9 cellular contexts compared by ENCODE assay signal in genomic region chr1:192539450-192540132, GRCh38. TPM values are rescaled to one million over a fixed set of nuclear protein-coding genes. Genes with fewer than 3 reads are reported as not detected.
DNase-seq lines count a peak whose midpoint lies in the region; ATAC-seq and TF ChIP-seq lines count a peak whose summit lies in the region.
"Had no signal": no experiment of that assay in that cellular context is flagged by ENCODE, and none has a peak within 500 bp of the region (broad histone marks: within the 10 kb centered on the region; RNA-seq: fewer than 3 reads in every experiment).

No MANE protein-coding gene starts in this region.

- H3K36me3 Mint-ChIP-seq in brain: peaks cover 4% of the 10 kb centered on the region

- TF ChIP-seq CTCF in brain (conservative IDR thresholded peaks at IDR 0.05): no peak
- TF ChIP-seq CTCF in thyroid gland (IDR thresholded peaks at IDR 0.05): peak in 1 of 6 experiments; percentile 8
- TF ChIP-seq CTCF in BE2C (IDR thresholded peaks at IDR 0.05; ENCODE audit: low read depth, low read length): no peak

- H3K36me3 ChIP-seq in HUES64 (ENCODE audit: insufficient read depth, low read length): no peaks in the 10 kb centered on the region
- no peaks in the 10 kb centered on the region for H3K36me3 ChIP-seq in thyroid gland
- no peaks in the 10 kb centered on the region for H3K36me3 ChIP-seq in BE2C

- peak overlapping the region; percentile 14 to 99 (median 95) for H3K27ac Mint-ChIP-seq in brain

- ATAC-seq in HG03095 (IDR thresholded peaks at IDR 0.05; ENCODE audit: unreplicated experiment) (no peak), HG03571 (IDR thresholded peaks at IDR 0.05; ENCODE audit: unreplicated experiment) (no peak)

- DNase-seq in Caki2 (ENCODE audit: low read depth): peak; percentile 77
- peak; percentile 95 for DNase-seq in kidney glomerular epithelial cell (lab: John Stamatoyannopoulos, UW)
- DNase-seq in thyroid gland: no peak
- no peak for DNase-seq in BE2C

- H3K27ac ChIP-seq in HUES64 (ENCODE audit: low read depth, low read length) (peak overlapping the region; percentile 73), thyroid gland (peak overlapping the region; percentile 13 to 76 (median 67))

- peaks cover 32% of the 10 kb centered on the region for H3K4me1 Mint-ChIP-seq in brain

- H3K9ac ChIP-seq in HUES64 (ENCODE audit: low read depth, low read length): peak overlapping the region; percentile 61

- TF ChIP-seq POLR2A in thyroid gland (IDR thresholded peaks at IDR 0.05): no peak

- H3K4me3 ChIP-seq in HUES64 (ENCODE audit: low read length) (no peak overlapping the region), thyroid gland (replicated peaks in 1 of 3) (no peak overlapping the region), BE2C (ENCODE audit: low read depth, low read length) (no peak overlapping the region)

- H3K4me3 Mint-ChIP-seq in brain: peak overlapping the region in 4 of 5 experiments; percentile 0 to 38 (median 18)

- H3K9me3 ChIP-seq in HUES64 (ENCODE audit: insufficient read depth, low read depth, low read length): 0 out of 2 replicates have a peak, but pooled peaks cover 4% of the 10 kb centered on the region
- no peaks in the 10 kb centered on the region for H3K9me3 ChIP-seq in thyroid gland
- H3K9me3 ChIP-seq in BE2C: no peaks in the 10 kb centered on the region

- intact Hi-C loops in thyroid gland (cut with DNase I): no loop called here

- in situ Hi-C loops in Caki2 (cut with HindIII; ENCODE audit: low pct_unique_long_range_greater_than_20kb, low sequenced_read_pairs): no loop called here

- peaks cover 3% of the 10 kb centered on the region for H3K27me3 Mint-ChIP-seq in brain

- 79% methylated on average over 4 of the region's 4 CpGs for WGBS in HUES64
- WGBS in thyroid gland, 2 donors: 37 to 46% methylated on average over 4 of the region's 4 CpGs

- H3K4me1 ChIP-seq in HUES64 (ENCODE audit: insufficient read depth, low read length) (peaks cover 19% of the 10 kb centered on the region; the same call in 1 of the 2 replicates), thyroid gland (peaks cover 9 to 13% of the 10 kb centered on the region in 2 donors), BE2C (no peaks in the 10 kb centered on the region)

- H3K27me3 ChIP-seq in HUES64 (ENCODE audit: insufficient read depth, low read length): no peaks in the 10 kb centered on the region
- H3K27me3 ChIP-seq in thyroid gland: no peaks in the 10 kb centered on the region
- H3K27me3 ChIP-seq in BE2C: no peaks in the 10 kb centered on the region

- H3K9me3 Mint-ChIP-seq in brain: peaks cover 4 to 9% (median 7%) of the 10 kb centered on the region in 5 experiments

RNA-seq across cellular contexts. Expression of gene RGS1, which starts 36.0 kb away (rescaled TPM):
- total RNA-seq in Caki2 (2014; rRNA removed; shearing (Covaris generic); ENCODE audit: low replicate concordance): not detected in 2 replicates
- polyA plus RNA-seq in HUES64 (2013, experiment 1 of 2): 0.25 TPM
- polyA plus RNA-seq in HUES64 (2013, experiment 2 of 2): 0.25 TPM
- 2.5 TPM for polyA plus RNA-seq in brain (ENCODE audit: insufficient read depth, low read depth, low replicate concordance)
- total RNA-seq in thyroid gland: 10 to 100 TPM; 19.7 to 32.6 (median 23.0) TPM
- polyA plus RNA-seq in BE2C (2012; ENCODE audit: insufficient read depth, insufficient read length, low read depth): not detected
- total RNA-seq: NCI-H460 had no signal

Comparison
In these comparisons a context has a peak if more than half of its experiments do, and no peak if none do; other contexts are left out.
1. DNase-seq: peak in Caki2 (single experiment) and kidney glomerular epithelial cell (single experiment); none in thyroid gland (0 of 2) and BE2C (single experiment).
2. RNA of gene RGS1, which starts 36.0 kb away (total RNA-seq): 19.7 to 32.6 TPM in thyroid gland; not detected in Caki2; every median in the first group is over 10 times any median in the second.